13 cellular contexts compared by ENCODE assay signal in genomic region chr17:63124536-63124935, GRCh38.
"Had no signal": no experiment of that assay in that cellular context is flagged by ENCODE, and none has a peak within 500 bp of the region (broad histone marks: within the 10 kb centered on the region; RNA-seq: fewer than 3 reads in every experiment).

No MANE protein-coding gene starts in this region.

- DNase-seq: activated CD8-positive, alpha-beta memory T cell treated with anti-CD3 and anti-CD28 coated beads, Interleukin-2, amount 50 U/mL, for 48 hours; activated CD8-positive, alpha-beta T cell treated with anti-CD3 and anti-CD28 coated beads for 36 hours; activated naive CD8-positive, alpha-beta T cell treated with anti-CD3 and anti-CD28 coated beads, Interleukin-2, amount 10 ng/mL, durations not matched to agents 7 days and 5 days; aorta; esophagus squamous epithelium; foreskin fibroblast; left colon; naive B cell; pancreas; stimulated activated CD4-positive, alpha-beta T cell treated with anti-CD3 and anti-CD28 coated beads, Interleukin-4, amount 100 ng/mL, for 4 hours; stimulated activated naive CD8-positive, alpha-beta T cell treated with anti-CD3 and anti-CD28 coated beads, Interleukin-15, amount 100 ng/mL, for 72 hours; testis had no signal

- H3K4me3 ChIP-seq: esophagus squamous epithelium, lung, pancreas, testis had no signal

- H3K9me3 ChIP-seq: esophagus squamous epithelium, pancreas, testis had no signal

- H3K27me3 ChIP-seq: esophagus squamous epithelium, pancreas, testis had no signal

- H3K27ac ChIP-seq: esophagus squamous epithelium, pancreas, testis had no signal

- FAIRE-seq: pancreas had no signal

- ATAC-seq: activated CD8-positive, alpha-beta T cell treated with anti-CD3 and anti-CD28 coated beads for 36 hours; left colon; pancreas; stimulated activated naive CD8-positive, alpha-beta T cell treated with anti-CD3 and anti-CD28 coated beads, Interleukin-15, amount 100 ng/mL, for 72 hours had no signal

- H3K36me3 ChIP-seq: esophagus squamous epithelium, pancreas had no signal

- H3K4me1 ChIP-seq: pancreas, testis had no signal
